Comparison of ENCODE assay signal across 1 cellular context in genomic region chr5:95988094-95988493, GRCh38.
A peak's percentile ranks its signal among the peaks of the same experiment; 100 is the strongest.
TF ChIP-seq lines count a peak whose summit lies in the region.

No MANE protein-coding gene starts in this region.

TF ChIP-seq in HepG2, 621 proteins besides CTCF, POLR2A, EP300 and RAD21 (continued from another document and continues in another):
- TF ChIP-seq, protein P1, sequence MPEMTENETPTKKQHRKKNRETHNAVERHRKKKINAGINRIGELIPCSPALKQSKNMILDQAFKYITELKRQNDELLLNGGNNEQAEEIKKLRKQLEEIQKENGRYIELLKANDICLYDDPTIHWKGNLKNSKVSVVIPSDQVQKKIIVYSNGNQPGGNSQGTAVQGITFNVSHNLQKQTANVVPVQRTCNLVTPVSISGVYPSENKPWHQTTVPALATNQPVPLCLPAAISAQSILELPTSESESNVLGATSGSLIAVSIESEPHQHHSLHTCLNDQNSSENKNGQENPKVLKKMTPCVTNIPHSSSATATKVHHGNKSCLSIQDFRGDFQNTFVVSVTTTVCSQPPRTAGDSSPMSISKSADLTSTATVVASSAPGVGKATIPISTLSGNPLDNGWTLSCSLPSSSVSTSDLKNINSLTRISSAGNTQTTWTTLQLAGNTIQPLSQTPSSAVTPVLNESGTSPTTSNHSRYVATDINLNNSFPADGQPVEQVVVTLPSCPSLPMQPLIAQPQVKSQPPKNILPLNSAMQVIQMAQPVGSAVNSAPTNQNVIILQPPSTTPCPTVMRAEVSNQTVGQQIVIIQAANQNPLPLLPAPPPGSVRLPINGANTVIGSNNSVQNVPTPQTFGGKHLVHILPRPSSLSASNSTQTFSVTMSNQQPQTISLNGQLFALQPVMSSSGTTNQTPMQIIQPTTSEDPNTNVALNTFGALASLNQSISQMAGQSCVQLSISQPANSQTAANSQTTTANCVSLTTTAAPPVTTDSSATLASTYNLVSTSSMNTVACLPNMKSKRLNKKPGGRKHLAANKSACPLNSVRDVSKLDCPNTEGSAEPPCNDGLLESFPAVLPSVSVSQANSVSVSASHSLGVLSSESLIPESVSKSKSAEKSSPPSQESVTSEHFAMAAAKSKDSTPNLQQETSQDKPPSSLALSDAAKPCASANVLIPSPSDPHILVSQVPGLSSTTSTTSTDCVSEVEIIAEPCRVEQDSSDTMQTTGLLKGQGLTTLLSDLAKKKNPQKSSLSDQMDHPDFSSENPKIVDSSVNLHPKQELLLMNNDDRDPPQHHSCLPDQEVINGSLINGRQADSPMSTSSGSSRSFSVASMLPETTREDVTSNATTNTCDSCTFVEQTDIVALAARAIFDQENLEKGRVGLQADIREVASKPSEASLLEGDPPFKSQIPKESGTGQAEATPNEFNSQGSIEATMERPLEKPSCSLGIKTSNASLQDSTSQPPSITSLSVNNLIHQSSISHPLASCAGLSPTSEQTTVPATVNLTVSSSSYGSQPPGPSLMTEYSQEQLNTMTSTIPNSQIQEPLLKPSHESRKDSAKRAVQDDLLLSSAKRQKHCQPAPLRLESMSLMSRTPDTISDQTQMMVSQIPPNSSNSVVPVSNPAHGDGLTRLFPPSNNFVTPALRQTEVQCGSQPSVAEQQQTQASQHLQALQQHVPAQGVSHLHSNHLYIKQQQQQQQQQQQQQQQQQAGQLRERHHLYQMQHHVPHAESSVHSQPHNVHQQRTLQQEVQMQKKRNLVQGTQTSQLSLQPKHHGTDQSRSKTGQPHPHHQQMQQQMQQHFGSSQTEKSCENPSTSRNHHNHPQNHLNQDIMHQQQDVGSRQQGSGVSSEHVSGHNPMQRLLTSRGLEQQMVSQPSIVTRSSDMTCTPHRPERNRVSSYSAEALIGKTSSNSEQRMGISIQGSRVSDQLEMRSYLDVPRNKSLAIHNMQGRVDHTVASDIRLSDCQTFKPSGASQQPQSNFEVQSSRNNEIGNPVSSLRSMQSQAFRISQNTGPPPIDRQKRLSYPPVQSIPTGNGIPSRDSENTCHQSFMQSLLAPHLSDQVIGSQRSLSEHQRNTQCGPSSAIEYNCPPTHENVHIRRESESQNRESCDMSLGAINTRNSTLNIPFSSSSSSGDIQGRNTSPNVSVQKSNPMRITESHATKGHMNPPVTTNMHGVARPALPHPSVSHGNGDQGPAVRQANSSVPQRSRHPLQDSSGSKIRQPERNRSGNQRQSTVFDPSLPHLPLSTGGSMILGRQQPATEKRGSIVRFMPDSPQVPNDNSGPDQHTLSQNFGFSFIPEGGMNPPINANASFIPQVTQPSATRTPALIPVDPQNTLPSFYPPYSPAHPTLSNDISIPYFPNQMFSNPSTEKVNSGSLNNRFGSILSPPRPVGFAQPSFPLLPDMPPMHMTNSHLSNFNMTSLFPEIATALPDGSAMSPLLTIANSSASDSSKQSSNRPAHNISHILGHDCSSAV (CRISPR knock-in tag; IDR thresholded peaks at IDR 0.05; ENCODE audit: borderline replicate concordance): no peak
- TF ChIP-seq TEAD3 (CRISPR knock-in tag; optimal IDR thresholded peaks at IDR 0.05; ENCODE audit: borderline replicate concordance): peak; percentile 73
- TF ChIP-seq, protein P2, sequence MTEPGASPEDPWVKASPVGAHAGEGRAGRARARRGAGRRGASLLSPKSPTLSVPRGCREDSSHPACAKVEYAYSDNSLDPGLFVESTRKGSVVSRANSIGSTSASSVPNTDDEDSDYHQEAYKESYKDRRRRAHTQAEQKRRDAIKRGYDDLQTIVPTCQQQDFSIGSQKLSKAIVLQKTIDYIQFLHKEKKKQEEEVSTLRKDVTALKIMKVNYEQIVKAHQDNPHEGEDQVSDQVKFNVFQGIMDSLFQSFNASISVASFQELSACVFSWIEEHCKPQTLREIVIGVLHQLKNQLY (CRISPR knock-in tag; IDR thresholded peaks at IDR 0.05): no peak
- no peak for TF ChIP-seq TRIM24 (CRISPR knock-in tag; IDR thresholded peaks at IDR 0.05)
- no peak for TF ChIP-seq PRDM15 (CRISPR knock-in tag; IDR thresholded peaks at IDR 0.05)
- TF ChIP-seq, protein P3, sequence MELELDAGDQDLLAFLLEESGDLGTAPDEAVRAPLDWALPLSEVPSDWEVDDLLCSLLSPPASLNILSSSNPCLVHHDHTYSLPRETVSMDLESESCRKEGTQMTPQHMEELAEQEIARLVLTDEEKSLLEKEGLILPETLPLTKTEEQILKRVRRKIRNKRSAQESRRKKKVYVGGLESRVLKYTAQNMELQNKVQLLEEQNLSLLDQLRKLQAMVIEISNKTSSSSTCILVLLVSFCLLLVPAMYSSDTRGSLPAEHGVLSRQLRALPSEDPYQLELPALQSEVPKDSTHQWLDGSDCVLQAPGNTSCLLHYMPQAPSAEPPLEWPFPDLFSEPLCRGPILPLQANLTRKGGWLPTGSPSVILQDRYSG (CRISPR knock-in tag; IDR thresholded peaks at IDR 0.05): no peak
- TF ChIP-seq ARNTL (CRISPR knock-in tag; IDR thresholded peaks at IDR 0.05): no peak
- no peak for TF ChIP-seq ZBTB42 (CRISPR knock-in tag; IDR thresholded peaks at IDR 0.05)
- peak; percentile 74; the same call in 1 of the 2 replicates for TF ChIP-seq TBX3 (IDR thresholded peaks at IDR 0.05; ENCODE audit: borderline replicate concordance)
- TF ChIP-seq, protein P4, sequence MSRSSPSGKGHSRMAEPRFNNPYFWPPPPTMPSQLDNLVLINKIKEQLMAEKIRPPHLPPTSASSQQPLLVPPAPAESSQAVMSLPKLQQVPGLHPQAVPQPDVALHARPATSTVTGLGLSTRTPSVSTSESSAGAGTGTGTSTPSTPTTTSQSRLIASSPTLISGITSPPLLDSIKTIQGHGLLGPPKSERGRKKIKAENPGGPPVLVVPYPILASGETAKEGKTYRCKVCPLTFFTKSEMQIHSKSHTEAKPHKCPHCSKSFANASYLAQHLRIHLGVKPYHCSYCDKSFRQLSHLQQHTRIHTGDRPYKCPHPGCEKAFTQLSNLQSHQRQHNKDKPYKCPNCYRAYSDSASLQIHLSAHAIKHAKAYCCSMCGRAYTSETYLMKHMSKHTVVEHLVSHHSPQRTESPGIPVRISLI (CRISPR knock-in tag; IDR thresholded peaks at IDR 0.05; ENCODE audit: borderline replicate concordance): 0 out of 2 replicates have a peak, but pooled peaks have one; percentile 25
- TF ChIP-seq ISL2 (CRISPR knock-in tag; IDR thresholded peaks at IDR 0.05): peak; percentile 85
- no peak for TF ChIP-seq NFE2L2 (IDR thresholded peaks at IDR 0.05; ENCODE audit: low read length)
- TF ChIP-seq ZNF792 (CRISPR knock-in tag; IDR thresholded peaks at IDR 0.05): 0 out of 2 replicates have a peak, but pooled peaks have one; percentile 32
- TF ChIP-seq, protein P5, sequence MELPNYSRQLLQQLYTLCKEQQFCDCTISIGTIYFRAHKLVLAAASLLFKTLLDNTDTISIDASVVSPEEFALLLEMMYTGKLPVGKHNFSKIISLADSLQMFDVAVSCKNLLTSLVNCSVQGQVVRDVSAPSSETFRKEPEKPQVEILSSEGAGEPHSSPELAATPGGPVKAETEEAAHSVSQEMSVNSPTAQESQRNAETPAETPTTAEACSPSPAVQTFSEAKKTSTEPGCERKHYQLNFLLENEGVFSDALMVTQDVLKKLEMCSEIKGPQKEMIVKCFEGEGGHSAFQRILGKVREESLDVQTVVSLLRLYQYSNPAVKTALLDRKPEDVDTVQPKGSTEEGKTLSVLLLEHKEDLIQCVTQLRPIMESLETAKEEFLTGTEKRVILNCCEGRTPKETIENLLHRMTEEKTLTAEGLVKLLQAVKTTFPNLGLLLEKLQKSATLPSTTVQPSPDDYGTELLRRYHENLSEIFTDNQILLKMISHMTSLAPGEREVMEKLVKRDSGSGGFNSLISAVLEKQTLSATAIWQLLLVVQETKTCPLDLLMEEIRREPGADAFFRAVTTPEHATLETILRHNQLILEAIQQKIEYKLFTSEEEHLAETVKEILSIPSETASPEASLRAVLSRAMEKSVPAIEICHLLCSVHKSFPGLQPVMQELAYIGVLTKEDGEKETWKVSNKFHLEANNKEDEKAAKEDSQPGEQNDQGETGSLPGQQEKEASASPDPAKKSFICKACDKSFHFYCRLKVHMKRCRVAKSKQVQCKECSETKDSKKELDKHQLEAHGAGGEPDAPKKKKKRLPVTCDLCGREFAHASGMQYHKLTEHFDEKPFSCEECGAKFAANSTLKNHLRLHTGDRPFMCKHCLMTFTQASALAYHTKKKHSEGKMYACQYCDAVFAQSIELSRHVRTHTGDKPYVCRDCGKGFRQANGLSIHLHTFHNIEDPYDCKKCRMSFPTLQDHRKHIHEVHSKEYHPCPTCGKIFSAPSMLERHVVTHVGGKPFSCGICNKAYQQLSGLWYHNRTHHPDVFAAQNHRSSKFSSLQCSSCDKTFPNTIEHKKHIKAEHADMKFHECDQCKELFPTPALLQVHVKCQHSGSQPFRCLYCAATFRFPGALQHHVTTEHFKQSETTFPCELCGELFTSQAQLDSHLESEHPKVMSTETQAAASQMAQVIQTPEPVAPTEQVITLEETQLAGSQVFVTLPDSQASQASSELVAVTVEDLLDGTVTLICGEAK (IDR thresholded peaks at IDR 0.05): no peak
- TF ChIP-seq, protein P5 (CRISPR knock-in tag; IDR thresholded peaks at IDR 0.05): no peak
- peak; percentile 45; the same call in 1 of the 2 replicates for TF ChIP-seq HMGXB3 (CRISPR knock-in tag; IDR thresholded peaks at IDR 0.05; ENCODE audit: borderline replicate concordance)
- no peak for TF ChIP-seq SRY (CRISPR knock-in tag; IDR thresholded peaks at IDR 0.05)
- no peak for TF ChIP-seq ATAD3A (CRISPR knock-in tag; IDR thresholded peaks at IDR 0.05)
- peak; percentile 68; the same call in 1 of the 2 replicates for TF ChIP-seq RARA (CRISPR knock-in tag; IDR thresholded peaks at IDR 0.05)
